ENCODE assay signal across 13 cellular contexts in genomic region chr21:29148535-29148934, GRCh38. TPM values are rescaled to one million over a fixed set of nuclear protein-coding genes. Genes with fewer than 3 reads are reported as not detected.
A peak's percentile ranks its signal among the peaks of the same experiment; 100 is the strongest.
DNase-seq lines count a peak whose midpoint lies in the region; ATAC-seq, FAIRE-seq and TF ChIP-seq lines count a peak whose summit lies in the region.
"Had no signal": no experiment of that assay in that cellular context is flagged by ENCODE, and none has a peak within 500 bp of the region (broad histone marks: within the 10 kb centered on the region; RNA-seq: fewer than 3 reads in every experiment).

No MANE protein-coding gene starts in this region.

- H3K9me3 Mint-ChIP-seq in activated T-helper 17 cell treated with anti-CD3 and anti-CD28 coated beads, Interleukin-2, amount 50 U/mL, for 72 hours = no peaks in the 10 kb centered on the region
- H3K9me3 Mint-ChIP-seq: stimulated activated naive CD8-positive, alpha-beta T cell treated with anti-CD3 and anti-CD28 coated beads, Interleukin-15, Interleukin-2, amounts not matched to agents 100 ng/mL and 50 ng/mL, for 24 hours; T-helper 1 cell treated with Interleukin-12 subunit alpha and Interleukin-12 subunit beta and Interleukin-4 antibody, amounts not matched to agents 30 μg/mL and 1 μg/mL, for 36 hours had no signal

- H3K36me3 Mint-ChIP-seq in activated T-helper 17 cell treated with anti-CD3 and anti-CD28 coated beads, Interleukin-2, amount 50 U/mL, for 72 hours (ENCODE audit: low read depth) = no peaks in the 10 kb centered on the region

- H3K27me3 Mint-ChIP-seq in activated T-helper 17 cell treated with anti-CD3 and anti-CD28 coated beads, Interleukin-2, amount 50 U/mL, for 72 hours = no peaks in the 10 kb centered on the region
- H3K27me3 Mint-ChIP-seq: stimulated activated naive CD8-positive, alpha-beta T cell treated with anti-CD3 and anti-CD28 coated beads, Interleukin-15, Interleukin-2, amounts not matched to agents 100 ng/mL and 50 ng/mL, for 24 hours had no signal

- DNase-seq in GM04504 (ENCODE audit: low read depth) (peak; percentile 75), renal cortical epithelial cell (ENCODE audit: low read depth) (peak; percentile 75), NCI-H1436 (lab: John Stamatoyannopoulos, UW) (no peak), DMS53 treated with DMSO at 0.1 percent for 48 hours (lab: John Stamatoyannopoulos, UW; ENCODE audit: unreplicated experiment) (no peak), islet precursor cell (no peak), GM12891 (ENCODE audit: insufficient read length, low spot score) (no peak)
- DNase-seq: midbrain had no signal

- no peak overlapping the region for H3K27ac Mint-ChIP-seq in activated T-helper 17 cell treated with anti-CD3 and anti-CD28 coated beads, Interleukin-2, amount 50 U/mL, for 72 hours
- H3K27ac Mint-ChIP-seq: stimulated activated naive CD8-positive, alpha-beta T cell treated with anti-CD3 and anti-CD28 coated beads, Interleukin-15, Interleukin-2, amounts not matched to agents 100 ng/mL and 50 ng/mL, for 24 hours; T-helper 1 cell treated with Interleukin-12 subunit alpha and Interleukin-12 subunit beta and Interleukin-4 antibody, amounts not matched to agents 30 μg/mL and 1 μg/mL, for 36 hours had no signal

- no peak for FAIRE-seq in GM12891 (lab: Jason Lieb, UNC)
- FAIRE-seq: colon, K562 had no signal

- no peaks in the 10 kb centered on the region for H3K4me1 Mint-ChIP-seq in activated T-helper 17 cell treated with anti-CD3 and anti-CD28 coated beads, Interleukin-2, amount 50 U/mL, for 72 hours

- ATAC-seq in HG03135 (IDR thresholded peaks at IDR 0.05; ENCODE audit: unreplicated experiment) = peak; percentile 63
- peak; percentile 67 for ATAC-seq in activated T-helper 17 cell treated with anti-CD3 and anti-CD28 coated beads, Interleukin-2, amount 50 U/mL, for 72 hours (replicated peaks)
- ATAC-seq: K562 had no signal

- no peak for TF ChIP-seq POLR2A in GM12891 (IDR thresholded peaks at IDR 0.05; ENCODE audit: low read depth, low read length)

- H3K4me3 Mint-ChIP-seq in activated T-helper 17 cell treated with anti-CD3 and anti-CD28 coated beads, Interleukin-2, amount 50 U/mL, for 72 hours = no peak overlapping the region
- H3K4me3 Mint-ChIP-seq: stimulated activated naive CD8-positive, alpha-beta T cell treated with anti-CD3 and anti-CD28 coated beads, Interleukin-15, Interleukin-2, amounts not matched to agents 100 ng/mL and 50 ng/mL, for 24 hours; T-helper 1 cell treated with Interleukin-12 subunit alpha and Interleukin-12 subunit beta and Interleukin-4 antibody, amounts not matched to agents 30 μg/mL and 1 μg/mL, for 36 hours had no signal

TF ChIP-seq in GM12891, 5 proteins besides CTCF, POLR2A, EP300 and RAD21:
- no peak for TF ChIP-seq PAX5 (IDR thresholded peaks at IDR 0.05; ENCODE audit: insufficient read depth, low read length, severe bottlenecking)
- TF ChIP-seq POU2F2 (IDR thresholded peaks at IDR 0.05; ENCODE audit: low read depth, low read length) = no peak

RNA-seq across cellular contexts. Expression of gene MAP3K7CL, which starts 18.1 kb away (rescaled TPM):
- total RNA-seq in activated T-helper 17 cell treated with anti-CD3 and anti-CD28 coated beads, Interleukin-2, amount 50 U/mL, for 72 hours = 1 to 10 TPM; 3.2 to 9.5 TPM
- 9.6 and 25.5 TPM in 2 replicates for total RNA-seq in renal cortical epithelial cell
- 13.5 TPM for polyA plus RNA-seq in GM12891 (2012; ENCODE audit: low read depth, missing spikeins)

Comparison
In these comparisons a context has a peak if more than half of its experiments do, and no peak if none do; other contexts are left out.
1. DNase-seq: peak in GM04504 (single experiment) and renal cortical epithelial cell (single experiment); none in NCI-H1436 (single experiment), DMS53 treated with DMSO at 0.1 percent for 48 hours (single experiment), islet precursor cell (single experiment) and GM12891 (single experiment).